Comparison of ENCODE assay signal across 14 cellular contexts in genomic region chr19:35911790-35912189, GRCh38. TPM values are rescaled to one million over a fixed set of nuclear protein-coding genes. Genes with fewer than 3 reads are reported as not detected.
DNase-seq lines count a peak whose midpoint lies in the region; ATAC-seq, FAIRE-seq and TF ChIP-seq lines count a peak whose summit lies in the region.
"Had no signal": no experiment of that assay in that cellular context is flagged by ENCODE, and none has a peak within 500 bp of the region (broad histone marks: within the 10 kb centered on the region; RNA-seq: fewer than 3 reads in every experiment).

No MANE protein-coding gene starts in this region.

- DNase-seq in GM23248: peak; percentile 33
- peak; percentile 50 for DNase-seq in RWPE1 (ENCODE audit: low spot score)
- DNase-seq in kidney glomerular epithelial cell (lab: John Stamatoyannopoulos, UW): peak; percentile 51
- DNase-seq in HTR-8/SVneo (ENCODE audit: insufficient read length, low spot score): no peak
- DNase-seq in NCI-H187 (lab: John Stamatoyannopoulos, UW): no peak
- DNase-seq: activated naive CD4-positive, alpha-beta T cell treated with anti-CD3 and anti-CD28 coated beads, Interleukin-2, amount 50 U/mL, for 16 hours; dermis blood vessel endothelial cell; NCI-H2227 treated with DMSO at 0.1 percent for 48 hours; SJCRH30 had no signal

- peak overlapping the region in 10 of 11 experiments; percentile 1 to 99 (median 98); a peak in 17 of 22 replicates for H3K27ac ChIP-seq in BLaER1 treated with 17β-estradiol and CSF1 and Interleukin-3, amounts not matched to agents 10 nM and 100 nM
- H3K27ac ChIP-seq in GM23248 (no peak overlapping the region), RWPE1 (peak overlapping the region; percentile 28)
- H3K27ac ChIP-seq: SJCRH30 had no signal

- peaks cover 52 to 99% (median 80%) of the 10 kb centered on the region in 10 experiments for H3K4me1 ChIP-seq in BLaER1 treated with 17β-estradiol and CSF1 and Interleukin-3, amounts not matched to agents 10 nM and 100 nM
- H3K4me1 ChIP-seq in GM23248 (ENCODE audit: insufficient read depth): peaks cover 13% of the 10 kb centered on the region

- 0 out of 2 replicates have a peak, but pooled peaks cover 9% of the 10 kb centered on the region for H3F3A ChIP-seq in GM23248 (ENCODE audit: insufficient read depth)

- no peaks in the 10 kb centered on the region for H3K9me3 ChIP-seq in BLaER1 treated with 17β-estradiol and CSF1 and Interleukin-3, amounts not matched to agents 10 nM and 100 nM (replicated peaks in 1 of 11)
- no peaks in the 10 kb centered on the region for H3K9me3 ChIP-seq in GM23248 (ENCODE audit: low read depth)
- H3K9me3 ChIP-seq: SJCRH30 had no signal

- peaks cover 0 to 10% (median 0%) of the 10 kb centered on the region in 11 experiments; a peak in 4 of 22 replicates for H3K36me3 ChIP-seq in BLaER1 treated with 17β-estradiol and CSF1 and Interleukin-3, amounts not matched to agents 10 nM and 100 nM
- H3K36me3 ChIP-seq in GM23248 (ENCODE audit: low read depth): no peaks in the 10 kb centered on the region
- H3K36me3 ChIP-seq: SJCRH30 had no signal

- no peak overlapping the region for H2AFZ ChIP-seq in GM23248

- POLR2A ChIA-PET in RWPE1 (lab: Yijun Ruan, JAX; ENCODE audit: low non-redundant PET): no interaction called here

- ATAC-seq in HG03442 (IDR thresholded peaks at IDR 0.05; ENCODE audit: unreplicated experiment): no peak
- no peak for ATAC-seq in HG02642 (IDR thresholded peaks at IDR 0.05; ENCODE audit: poor library complexity, unreplicated experiment)
- ATAC-seq: activated CD4-positive, CD25-positive, alpha-beta regulatory T cell treated with anti-CD3 and anti-CD28 coated beads, Interleukin-2, amount 50 U/mL, for 24 hours had no signal

- no peaks in the 10 kb centered on the region for H4K20me1 ChIP-seq in BLaER1 treated with 17β-estradiol and CSF1 and Interleukin-3, amounts not matched to agents 10 nM and 100 nM
- no peaks in the 10 kb centered on the region for H4K20me1 ChIP-seq in GM23248 (ENCODE audit: insufficient read depth)

- no peaks in the 10 kb centered on the region for H3K9me2 ChIP-seq in GM23248 (ENCODE audit: insufficient read depth)

- H3K4me2 ChIP-seq in BLaER1 treated with 17β-estradiol and CSF1 and Interleukin-3, amounts not matched to agents 10 nM and 100 nM: peak overlapping the region; percentile 4 to 100 (median 97); a peak in 19 of 22 replicates
- no peak overlapping the region for H3K4me2 ChIP-seq in GM23248 (ENCODE audit: unreplicated experiment)

- in situ Hi-C loops in GM23248 (cut with MboI): no loop called here

- H3K79me2 ChIP-seq in GM23248 (ENCODE audit: insufficient read depth): no peaks in the 10 kb centered on the region

- CTCF ChIA-PET in RWPE1 (lab: Yijun Ruan, JAX): interaction anchor here (0.5 to 0.6 kb wide), 3 partner anchors 27 to 559 kb away, joined by 3 to 5 read pairs (median 3); no protein-coding TSS in a partner anchor

- 65 to 66% methylated on average over 5 of the region's 5 CpGs for WGBS in GM23248 (ENCODE audit: low coverage in 1 of 2, low lambda C conversion rate in 2 of 2, missing lambda C conversion rate in 2 of 2), 2 experiments

- no peak overlapping the region for H3K4me3 ChIP-seq in BLaER1 treated with 17β-estradiol and CSF1 and Interleukin-3, amounts not matched to agents 10 nM and 100 nM
- H3K4me3 ChIP-seq in GM23248: no peak overlapping the region
- H3K4me3 ChIP-seq: SJCRH30 had no signal

- no peaks in the 10 kb centered on the region for H3K27me3 ChIP-seq in BLaER1 treated with 17β-estradiol and CSF1 and Interleukin-3, amounts not matched to agents 10 nM and 100 nM
- no peaks in the 10 kb centered on the region for H3K27me3 ChIP-seq in GM23248 (replicated peaks; ENCODE audit: insufficient read depth)

- TF ChIP-seq CTCF in RWPE1 (conservative IDR thresholded peaks at IDR 0.05; ENCODE audit: low read depth): no peak

- H3K9ac ChIP-seq in BLaER1 treated with 17β-estradiol and CSF1 and Interleukin-3, amounts not matched to agents 10 nM and 100 nM: peak overlapping the region in 5 of 11 experiments; percentile 9 to 64 (median 28); a peak in 6 of 22 replicates
- no peak overlapping the region for H3K9ac ChIP-seq in GM23248

- FAIRE-seq in HTR-8/SVneo (lab: Jason Lieb, UNC): no peak

RNA-seq across cellular contexts. Expression of gene TYROBP, which starts 3.7 kb away (rescaled TPM):
- not detected in 2 replicates for total RNA-seq in GM23248 (2014; rRNA removed; shearing (Covaris generic))
- not detected in 2 replicates for polyA plus RNA-seq in GM23248 (2016; fragmentation: Nextera tagmentation; extraction: Ambion mirVana)
- total RNA-seq: dermis blood vessel endothelial cell, pulmonary artery endothelial cell, SJCRH30 had no signal

RNA-seq across cellular contexts. Expression of gene HCST, which starts 9.5 kb away (rescaled TPM):
- not detected in 2 replicates for total RNA-seq in GM23248 (2014; rRNA removed; shearing (Covaris generic))
- polyA plus RNA-seq in GM23248 (2016; fragmentation: Nextera tagmentation; extraction: Ambion mirVana): 9.1 and 11.3 TPM in 2 replicates
- total RNA-seq: dermis blood vessel endothelial cell, pulmonary artery endothelial cell, SJCRH30 had no signal

RNA-seq across cellular contexts. Expression of gene NFKBID, which starts 11.4 kb away (rescaled TPM):
- total RNA-seq in GM23248 (2014; rRNA removed; shearing (Covaris generic)): 5.0 and 7.6 TPM in 2 replicates
- 3.9 and 7.1 TPM in 2 replicates for polyA plus RNA-seq in GM23248 (2016; fragmentation: Nextera tagmentation; extraction: Ambion mirVana)

RNA-seq across cellular contexts. Expression of gene LRFN3, which starts 24.4 kb away (rescaled TPM):
- total RNA-seq in GM23248 (2014; rRNA removed; shearing (Covaris generic)): 5.3 and 9.4 TPM in 2 replicates
- 7.1 and 7.5 TPM in 2 replicates for polyA plus RNA-seq in GM23248 (2016; fragmentation: Nextera tagmentation; extraction: Ambion mirVana)

RNA-seq across cellular contexts. Expression of gene APLP1, which starts 43.4 kb away (rescaled TPM):
- 10.6 and 20.4 TPM in 2 replicates for total RNA-seq in GM23248 (2014; rRNA removed; shearing (Covaris generic))
- polyA plus RNA-seq in GM23248 (2016; fragmentation: Nextera tagmentation; extraction: Ambion mirVana): 16.7 and 16.8 TPM in 2 replicates

Comparison
In these comparisons a context has a peak if more than half of its experiments do, and no peak if none do; other contexts are left out.
1. DNase-seq: peak in GM23248 (single experiment), RWPE1 (single experiment) and kidney glomerular epithelial cell (single experiment); none in HTR-8/SVneo (single experiment) and NCI-H187 (0 of 2).